8 cellular contexts compared by ENCODE assay signal in genomic region chr1:2236695-2237677, GRCh38. TPM values are rescaled to one million over a fixed set of nuclear protein-coding genes. Genes with fewer than 3 reads are reported as not detected.
DNase-seq lines count a peak whose midpoint lies in the region; ATAC-seq and TF ChIP-seq lines count a peak whose summit lies in the region.

No MANE protein-coding gene starts in this region.

- H3K4me3 Mint-ChIP-seq in chondrocyte (ENCODE audit: unreplicated experiment) (no peak overlapping the region), progenitor cell of endocrine pancreas (ENCODE audit: low read depth) (no peak overlapping the region)

- H3K27me3 Mint-ChIP-seq in chondrocyte (ENCODE audit: low read depth) (no peaks in the 10 kb centered on the region), progenitor cell of endocrine pancreas (no peaks in the 10 kb centered on the region)

- peak; percentile 37 for DNase-seq in COLO668 (lab: John Stamatoyannopoulos, UW; ENCODE audit: unreplicated experiment)
- DNase-seq in RWPE2 (ENCODE audit: low spot score), result peak; percentile 52
- no peak for DNase-seq in chondrocyte (ENCODE audit: low spot score)
- DNase-seq in progenitor cell of endocrine pancreas (ENCODE audit: low spot score, unreplicated experiment), result no peak
- DNase-seq in T1000 (lab: John Stamatoyannopoulos, UW), result no peak
- no peak for DNase-seq in NCI-H748 treated with DMSO at 0.1 percent for 48 hours (lab: John Stamatoyannopoulos, UW)
- no peak for DNase-seq in LoVo (ENCODE audit: low spot score)

- peaks cover 23% of the 10 kb centered on the region for H3K36me3 ChIP-seq in RWPE2 (ENCODE audit: low read depth)

- H3K4me1 ChIP-seq in RWPE2 (ENCODE audit: insufficient read depth, poor library complexity, severe bottlenecking), result peaks cover 18% of the 10 kb centered on the region

- peak overlapping the region; percentile 69 for H3K27ac Mint-ChIP-seq in chondrocyte (ENCODE audit: unreplicated experiment)
- peak overlapping the region; percentile 62 for H3K27ac Mint-ChIP-seq in progenitor cell of endocrine pancreas

- no peak overlapping the region for H3K27ac ChIP-seq in RWPE2 (ENCODE audit: poor library complexity, severe bottlenecking)

- no peaks in the 10 kb centered on the region for H3K9me3 ChIP-seq in RWPE2 (ENCODE audit: severe bottlenecking)

- no peaks in the 10 kb centered on the region for H3K27me3 ChIP-seq in RWPE2 (ENCODE audit: insufficient read depth, poor library complexity, severe bottlenecking)

- no peak overlapping the region for H3K4me3 ChIP-seq in RWPE2 (ENCODE audit: severe bottlenecking)

- H3K9me3 Mint-ChIP-seq in chondrocyte (ENCODE audit: low read depth) (no peaks in the 10 kb centered on the region), progenitor cell of endocrine pancreas (ENCODE audit: low read depth) (no peaks in the 10 kb centered on the region)

- peaks cover 6% of the 10 kb centered on the region for H3K36me3 Mint-ChIP-seq in chondrocyte (ENCODE audit: low read depth)
- peaks cover 3% of the 10 kb centered on the region for H3K36me3 Mint-ChIP-seq in progenitor cell of endocrine pancreas (ENCODE audit: insufficient read depth)

- H3K4me1 Mint-ChIP-seq in chondrocyte (ENCODE audit: low read depth) (peaks cover 89% of the 10 kb centered on the region), progenitor cell of endocrine pancreas (ENCODE audit: low read depth) (peaks cover 27% of the 10 kb centered on the region)

- TF ChIP-seq CTCF in RWPE2 (IDR thresholded peaks at IDR 0.05; ENCODE audit: poor library complexity, severe bottlenecking) (no peak), chondrocyte (IDR thresholded peaks at IDR 0.05) (no peak), progenitor cell of endocrine pancreas (IDR thresholded peaks at IDR 0.05; ENCODE audit: unreplicated experiment) (no peak)

- ATAC-seq in RWPE2 (ENCODE audit: low read depth) (no peak), HG02884 (IDR thresholded peaks at IDR 0.05; ENCODE audit: unreplicated experiment) (no peak)

RNA-seq across cellular contexts. Expression of gene SKI, which starts 8.9 kb away (rescaled TPM):
- total RNA-seq in chondrocyte (112 to 135 TPM (median 116 TPM) in 3 replicates), progenitor cell of endocrine pancreas (56.2 and 59.4 TPM in 2 replicates)

RNA-seq across cellular contexts. Expression of gene FAAP20, which starts 42.4 kb away (rescaled TPM):
- total RNA-seq in chondrocyte, result 48.4 to 76.1 TPM (median 69.2 TPM) in 3 replicates
- total RNA-seq in progenitor cell of endocrine pancreas, result 74.3 and 77.9 TPM in 2 replicates

Comparison
In these comparisons a context has a peak if more than half of its experiments do, and no peak if none do; other contexts are left out.
1. DNase-seq: peak in COLO668 (single experiment) and RWPE2 (single experiment); none in chondrocyte (single experiment), progenitor cell of endocrine pancreas (single experiment), T1000 (single experiment), NCI-H748 treated with DMSO at 0.1 percent for 48 hours (single experiment) and LoVo (single experiment).